Comparison of ENCODE assay signal across 10 cellular contexts in genomic region chr6:142844065-142844755, GRCh38.
DNase-seq lines count a peak whose midpoint lies in the region; ATAC-seq and TF ChIP-seq lines count a peak whose summit lies in the region.
"Had no signal": no experiment of that assay in that cellular context is flagged by ENCODE, and none has a peak within 500 bp of the region (broad histone marks: within the 10 kb centered on the region; RNA-seq: fewer than 3 reads in every experiment).

No MANE protein-coding gene starts in this region.

- no peak overlapping the region for H2AFZ ChIP-seq in smooth muscle cell (ENCODE audit: low read depth)
- no peak overlapping the region for H2AFZ ChIP-seq in neuronal stem cell (ENCODE audit: low read length)

- no peak overlapping the region for H3K23ac ChIP-seq in neuronal stem cell (ENCODE audit: low read depth, low read length, poor library complexity)

- H2BK15ac ChIP-seq in neuronal stem cell (ENCODE audit: low read length): no peak overlapping the region

- no peaks in the 10 kb centered on the region for H4K20me1 ChIP-seq in smooth muscle cell (ENCODE audit: low read depth)

- peak overlapping the region; percentile 99 for H3K27ac Mint-ChIP-seq in activated T-cell treated with anti-CD3 and anti-CD28 coated beads, Interleukin-2, amount 50 U/mL, for 24 hours
- H3K27ac Mint-ChIP-seq in central memory CD8-positive, alpha-beta T cell (ENCODE audit: low read depth): peak overlapping the region; percentile 100

- H2BK12ac ChIP-seq in neuronal stem cell (ENCODE audit: low read length): no peak overlapping the region

- no peak overlapping the region for H3K18ac ChIP-seq in neuronal stem cell (ENCODE audit: low read length)

- H3K9me3 Mint-ChIP-seq in activated T-cell treated with anti-CD3 and anti-CD28 coated beads, Interleukin-2, amount 50 U/mL, for 24 hours: no peaks in the 10 kb centered on the region
- no peaks in the 10 kb centered on the region for H3K9me3 Mint-ChIP-seq in central memory CD8-positive, alpha-beta T cell

- H2BK5ac ChIP-seq in neuronal stem cell (ENCODE audit: low read length): no peak overlapping the region

- peaks cover 17% of the 10 kb centered on the region for H3K36me3 Mint-ChIP-seq in activated T-cell treated with anti-CD3 and anti-CD28 coated beads, Interleukin-2, amount 50 U/mL, for 24 hours (ENCODE audit: low read depth)
- H3K36me3 Mint-ChIP-seq in central memory CD8-positive, alpha-beta T cell (ENCODE audit: insufficient read depth): peaks cover 15% of the 10 kb centered on the region

- H2AK5ac ChIP-seq in neuronal stem cell (ENCODE audit: low read depth, low read length): no peak overlapping the region

- H2BK120ac ChIP-seq in neuronal stem cell (ENCODE audit: low read depth, low read length): no peak overlapping the region

- H3K14ac ChIP-seq in neuronal stem cell (ENCODE audit: low read length): no peak overlapping the region

- peak overlapping the region; percentile 81 for H3K4me3 Mint-ChIP-seq in activated T-cell treated with anti-CD3 and anti-CD28 coated beads, Interleukin-2, amount 50 U/mL, for 24 hours
- H3K4me3 Mint-ChIP-seq in central memory CD8-positive, alpha-beta T cell: peak overlapping the region; percentile 74

- H3K79me1 ChIP-seq in neuronal stem cell (ENCODE audit: low read depth, low read length): no peaks in the 10 kb centered on the region

- H4K91ac ChIP-seq in neuronal stem cell (ENCODE audit: low read depth, low read length, poor library complexity): no peak overlapping the region

- H3K27ac ChIP-seq in smooth muscle cell (ENCODE audit: low read depth) (peak overlapping the region; percentile 94), neuronal stem cell (replicated peaks; ENCODE audit: low read length) (no peak overlapping the region)

- no peak overlapping the region for H3K9ac ChIP-seq in smooth muscle cell (ENCODE audit: low read depth)
- no peak overlapping the region for H3K9ac ChIP-seq in neuronal stem cell (ENCODE audit: low read depth, low read length, poor library complexity)

- H3K27me3 ChIP-seq in smooth muscle cell (ENCODE audit: low read depth) (no peaks in the 10 kb centered on the region), neuronal stem cell (ENCODE audit: control insufficient read depth in 3 of 3, insufficient read depth in 3 of 3, low read depth in 1 of 3, low read length in 3 of 3) (no peaks in the 10 kb centered on the region)

- no peaks in the 10 kb centered on the region for H3K27me3 Mint-ChIP-seq in activated T-cell treated with anti-CD3 and anti-CD28 coated beads, Interleukin-2, amount 50 U/mL, for 24 hours
- H3K27me3 Mint-ChIP-seq in central memory CD8-positive, alpha-beta T cell: no peaks in the 10 kb centered on the region

- H3K4me2 ChIP-seq in smooth muscle cell (peak overlapping the region; percentile 44), neuronal stem cell (ENCODE audit: insufficient read depth, low read length, poor library complexity, severe bottlenecking) (no peak overlapping the region)

- ATAC-seq in HG03460 (IDR thresholded peaks at IDR 0.05; ENCODE audit: unreplicated experiment) (peak; percentile 20), HG03439 (IDR thresholded peaks at IDR 0.05; ENCODE audit: unreplicated experiment) (no peak), HG02970 (IDR thresholded peaks at IDR 0.05; ENCODE audit: low FRiP score, unreplicated experiment) (no peak)
- no peak for ATAC-seq in central memory CD8-positive, alpha-beta T cell (replicated peaks; ENCODE audit: extremely low read depth, poor library complexity, severe bottlenecking)

- H3K4me1 ChIP-seq in smooth muscle cell (ENCODE audit: low read depth) (peaks cover 56% of the 10 kb centered on the region), neuronal stem cell (ENCODE audit: control insufficient read depth in 2 of 2, insufficient read depth in 1 of 2, low read depth in 1 of 2, low read length in 2 of 2) (peaks cover 9 to 19% of the 10 kb centered on the region in 2 donors)

- no peaks in the 10 kb centered on the region for H3K36me3 ChIP-seq in smooth muscle cell (ENCODE audit: low read depth)
- H3K36me3 ChIP-seq in neuronal stem cell (replicated peaks in 1 of 2; ENCODE audit: control insufficient read depth in 2 of 2, insufficient read depth in 2 of 2, low read length in 2 of 2): no peaks in the 10 kb centered on the region

- H4K8ac ChIP-seq in neuronal stem cell (ENCODE audit: low read depth, low read length): no peak overlapping the region

- no peak for TF ChIP-seq CTCF in smooth muscle cell (IDR thresholded peaks at IDR 0.05; ENCODE audit: borderline replicate concordance, insufficient read depth, poor library complexity, severe bottlenecking)

- H3K4ac ChIP-seq in neuronal stem cell (ENCODE audit: low read length): no peak overlapping the region

- peaks cover 36% of the 10 kb centered on the region for H3K79me2 ChIP-seq in smooth muscle cell (ENCODE audit: low read depth)

- 92% methylated on average over 6 of the region's 6 CpGs for WGBS in smooth muscle cell (ENCODE audit: low lambda C conversion rate)
- WGBS in neuronal stem cell (ENCODE audit: extremely low coverage in 2 of 2, insufficient read length in 2 of 2, insufficient replicate concordance in 1 of 2), 2 donors: no CpG with 5 or more reads among the region's 6 CpGs

- DNase-seq in activated T-cell treated with anti-CD3 and anti-CD28 coated beads, Interleukin-2, amount 50 U/mL, for 24 hours: no peak
- no peak for DNase-seq in activated T-cell treated with anti-CD3 and anti-CD28 coated beads, Interleukin-2, amount 50 U/mL, for 1 hour
- no peak for DNase-seq in central memory CD8-positive, alpha-beta T cell (ENCODE audit: low spot score in 2 of 2)
- no peak for DNase-seq in smooth muscle cell (lab: John Stamatoyannopoulos, UW; ENCODE audit: unreplicated experiment)
- DNase-seq in neuronal stem cell (ENCODE audit: low spot score): no peak
- DNase-seq: left colon, SIG-M5 had no signal

- H3K9me3 ChIP-seq in smooth muscle cell (replicated peaks; ENCODE audit: low read depth) (no peaks in the 10 kb centered on the region), neuronal stem cell (replicated peaks in 1 of 2; ENCODE audit: control insufficient read depth in 2 of 2, insufficient read depth in 1 of 2, low read depth in 1 of 2, low read length in 2 of 2) (no peaks in the 10 kb centered on the region)

- H3K4me3 ChIP-seq in smooth muscle cell: no peak overlapping the region
- H3K4me3 ChIP-seq in neuronal stem cell (ENCODE audit: low read length in 2 of 2): no peak overlapping the region

- peaks cover 19% of the 10 kb centered on the region for H3F3A ChIP-seq in smooth muscle cell (ENCODE audit: low read depth)

- peaks cover 93% of the 10 kb centered on the region for H3K4me1 Mint-ChIP-seq in activated T-cell treated with anti-CD3 and anti-CD28 coated beads, Interleukin-2, amount 50 U/mL, for 24 hours (ENCODE audit: low read depth)
- H3K4me1 Mint-ChIP-seq in central memory CD8-positive, alpha-beta T cell: peaks cover 80% of the 10 kb centered on the region
